ENCODE assay signal across 12 cellular contexts in the genomic region with DNA sequence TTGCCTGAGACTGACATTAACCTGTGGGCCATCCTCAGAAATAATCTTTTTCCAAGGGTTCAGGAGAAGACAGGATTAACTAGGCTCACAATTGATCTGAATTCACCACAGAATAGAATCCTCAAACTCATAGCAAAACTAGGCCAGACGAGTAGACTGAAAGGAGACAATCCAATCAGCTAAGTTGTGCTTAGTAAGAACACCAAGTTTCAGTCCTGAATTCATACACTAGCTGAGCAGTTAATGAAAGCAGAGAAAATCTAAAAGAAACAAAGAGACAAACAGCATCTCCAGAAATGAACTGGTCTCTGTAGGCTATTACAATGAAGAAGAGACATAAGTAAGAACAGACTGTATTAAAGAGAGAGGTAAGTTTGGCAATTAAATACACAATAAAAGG.
DNase-seq lines count a peak whose midpoint lies in the region; ATAC-seq, FAIRE-seq and TF ChIP-seq lines count a peak whose summit lies in the region.
"Had no signal": no experiment of that assay in that cellular context is flagged by ENCODE, and none has a peak within 500 bp of the region (broad histone marks: within the 10 kb centered on the region; RNA-seq: fewer than 3 reads in every experiment).

No MANE protein-coding gene starts in this region.

- in situ Hi-C loops in GM13977 (cut with MboI; ENCODE audit: low pct_unique_long_range_greater_than_20kb, low sequenced_read_pairs, unreplicated experiment), result no loop called here

- H3K4me1 Mint-ChIP-seq in activated T-helper 1 cell treated with anti-CD3 and anti-CD28 coated beads, Interleukin-12 subunit alpha, Interleukin-12 subunit beta, Interleukin-2, Interleukin-4 antibody, amounts not matched to agents 30 ng/mL and 10 ng/mL and 1 ng/mL, durations not matched to agents 14 hours and 24 hours and 36 hours (ENCODE audit: low read depth), result peaks cover 21% of the 10 kb centered on the region

- H3K27ac Mint-ChIP-seq in activated T-helper 1 cell treated with anti-CD3 and anti-CD28 coated beads, Interleukin-12 subunit alpha, Interleukin-12 subunit beta, Interleukin-2, Interleukin-4 antibody, amounts not matched to agents 30 ng/mL and 10 ng/mL and 1 ng/mL, durations not matched to agents 14 hours and 24 hours and 36 hours, result peak overlapping the region; percentile 6

- no peaks in the 10 kb centered on the region for H3K27me3 Mint-ChIP-seq in activated T-helper 1 cell treated with anti-CD3 and anti-CD28 coated beads, Interleukin-12 subunit alpha, Interleukin-12 subunit beta, Interleukin-2, Interleukin-4 antibody, amounts not matched to agents 30 ng/mL and 10 ng/mL and 1 ng/mL, durations not matched to agents 14 hours and 24 hours and 36 hours (ENCODE audit: insufficient read depth)
- H3K27me3 Mint-ChIP-seq: stimulated activated naive B cell treated with anti-CD40 and anti-IgM and Interleukin-4, amounts not matched to agents 10 μg/mL and 1 μg/mL and 100 μg/mL, for 72 hours had no signal

- ATAC-seq in HG02852 (IDR thresholded peaks at IDR 0.05; ENCODE audit: unreplicated experiment), result peak; percentile 93
- ATAC-seq in GM19397 (IDR thresholded peaks at IDR 0.05; ENCODE audit: unreplicated experiment), result no peak

- DNase-seq in GM13977 (ENCODE audit: low spot score), result peak; percentile 62
- peak; percentile 3 for DNase-seq in GM19239 (ENCODE audit: insufficient read length, low spot score)
- no peak for DNase-seq in activated T-helper 1 cell treated with anti-CD3 and anti-CD28 coated beads, Interleukin-12 subunit alpha, Interleukin-12 subunit beta, Interleukin-2, Interleukin-4 antibody, amounts not matched to agents 30 ng/mL and 10 ng/mL and 1 ng/mL, durations not matched to agents 14 hours and 24 hours and 36 hours (ENCODE audit: low spot score)
- DNase-seq in iPS-NIHi11 (ENCODE audit: low spot score), result no peak
- DNase-seq in SIG-M5 (lab: John Stamatoyannopoulos, UW), result no peak
- DNase-seq in epidermal melanocyte (ENCODE audit: insufficient read length, low spot score), result no peak
- DNase-seq: central memory CD4-positive, alpha-beta T cell; kidney glomerular epithelial cell; NCI-H187 treated with DMSO at 0.1 percent for 48 hours; stimulated activated naive B cell treated with anti-CD40 and anti-IgM and Interleukin-4, amounts not matched to agents 10 μg/mL and 1 μg/mL and 100 μg/mL, for 72 hours had no signal

- H3K4me3 Mint-ChIP-seq in activated T-helper 1 cell treated with anti-CD3 and anti-CD28 coated beads, Interleukin-12 subunit alpha, Interleukin-12 subunit beta, Interleukin-2, Interleukin-4 antibody, amounts not matched to agents 30 ng/mL and 10 ng/mL and 1 ng/mL, durations not matched to agents 14 hours and 24 hours and 36 hours, result no peak overlapping the region
- H3K4me3 Mint-ChIP-seq: stimulated activated naive B cell treated with anti-CD40 and anti-IgM and Interleukin-4, amounts not matched to agents 10 μg/mL and 1 μg/mL and 100 μg/mL, for 72 hours had no signal

- H3K9me3 Mint-ChIP-seq in activated T-helper 1 cell treated with anti-CD3 and anti-CD28 coated beads, Interleukin-12 subunit alpha, Interleukin-12 subunit beta, Interleukin-2, Interleukin-4 antibody, amounts not matched to agents 30 ng/mL and 10 ng/mL and 1 ng/mL, durations not matched to agents 14 hours and 24 hours and 36 hours, result no peaks in the 10 kb centered on the region
- H3K9me3 Mint-ChIP-seq: stimulated activated naive B cell treated with anti-CD40 and anti-IgM and Interleukin-4, amounts not matched to agents 10 μg/mL and 1 μg/mL and 100 μg/mL, for 72 hours had no signal

- intact Hi-C loops in activated T-helper 1 cell treated with anti-CD3 and anti-CD28 coated beads, Interleukin-12 subunit alpha, Interleukin-12 subunit beta, Interleukin-2, Interleukin-4 antibody, amounts not matched to agents 30 ng/mL and 10 ng/mL and 1 ng/mL, durations not matched to agents 14 hours and 24 hours and 36 hours (cut with micrococcal nuclease), result loop anchor here (1.0 to 2.0 kb wide), 3 partner anchors 68 to 140 kb away; no protein-coding TSS in a partner anchor

- TF ChIP-seq CTCF in GM13977 (IDR thresholded peaks at IDR 0.05; ENCODE audit: extremely low read depth, insufficient read depth, missing control alignments), result no peak

- peak; percentile 93 for FAIRE-seq in GM19239 (lab: Jason Lieb, UNC)

- peaks cover 37% of the 10 kb centered on the region for H3K36me3 Mint-ChIP-seq in activated T-helper 1 cell treated with anti-CD3 and anti-CD28 coated beads, Interleukin-12 subunit alpha, Interleukin-12 subunit beta, Interleukin-2, Interleukin-4 antibody, amounts not matched to agents 30 ng/mL and 10 ng/mL and 1 ng/mL, durations not matched to agents 14 hours and 24 hours and 36 hours (ENCODE audit: low read depth)

Comparison
In these comparisons a context has a peak if more than half of its experiments do, and no peak if none do; other contexts are left out.
1. DNase-seq: peak in GM13977 (single experiment) and GM19239 (single experiment); none in activated T-helper 1 cell treated with anti-CD3 and anti-CD28 coated beads, Interleukin-12 subunit alpha, Interleukin-12 subunit beta, Interleukin-2, Interleukin-4 antibody, amounts not matched to agents 30 ng/mL and 10 ng/mL and 1 ng/mL, durations not matched to agents 14 hours and 24 hours and 36 hours (single experiment), iPS-NIHi11 (single experiment), SIG-M5 (single experiment) and epidermal melanocyte (single experiment).